Comparison of ENCODE assay signal across 15 cellular contexts in the genomic region with DNA sequence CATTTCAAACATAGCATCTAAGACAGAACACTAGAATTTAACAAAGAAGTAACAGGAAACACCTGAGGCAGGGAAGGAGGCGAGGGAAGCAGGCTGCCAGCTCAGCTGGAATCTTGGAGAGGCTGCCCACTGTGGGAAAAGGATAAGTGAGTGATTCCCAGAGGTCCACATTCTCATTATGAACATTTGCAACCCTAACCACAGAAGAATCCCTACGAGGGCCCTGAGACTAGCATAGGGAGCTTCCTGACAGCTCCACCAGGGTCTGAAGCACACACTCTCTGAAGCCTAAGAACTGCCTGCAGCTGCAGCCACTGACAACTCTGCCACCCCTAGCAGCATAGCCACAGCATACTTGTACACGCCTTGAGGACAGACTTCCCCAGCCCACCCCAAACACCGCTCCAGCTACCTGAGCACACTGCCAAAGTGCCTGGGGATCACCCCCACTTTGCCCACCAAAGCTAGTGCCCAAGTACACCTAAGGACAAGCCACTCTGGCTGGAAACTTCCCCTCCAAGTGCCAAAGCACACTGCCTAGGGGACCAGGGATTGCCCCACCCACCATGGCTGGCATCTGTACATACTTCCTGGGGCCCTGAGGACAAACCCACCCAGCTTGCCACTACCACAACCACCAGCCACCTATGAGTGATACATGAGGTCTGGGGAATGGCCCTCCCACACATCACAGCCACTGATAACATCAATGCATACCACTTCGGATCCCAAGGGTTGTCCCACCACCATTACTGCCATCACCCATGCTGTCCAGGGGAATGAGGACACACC.
DNase-seq lines count a peak whose midpoint lies in the region; ATAC-seq and TF ChIP-seq lines count a peak whose summit lies in the region.
"Had no signal": no experiment of that assay in that cellular context is flagged by ENCODE, and none has a peak within 500 bp of the region (broad histone marks: within the 10 kb centered on the region; RNA-seq: fewer than 3 reads in every experiment).

No MANE protein-coding gene starts in this region.

- no peaks in the 10 kb centered on the region for H3K9me3 ChIP-seq in thymus (ENCODE audit: control insufficient read depth)
- peaks cover 0 to 9% (median 2%) of the 10 kb centered on the region in 4 donors for H3K9me3 ChIP-seq in esophagus muscularis mucosa
- H3K9me3 ChIP-seq: ovary had no signal

- peak; percentile 52 for ATAC-seq in activated naive CD8-positive, alpha-beta T cell treated with anti-CD3 and anti-CD28 coated beads, Interleukin-2, amount 50 U/mL, for 24 hours
- ATAC-seq in activated T-helper 17 cell treated with anti-CD3 and anti-CD28 coated beads, Interleukin-2, amount 50 U/mL, for 72 hours (replicated peaks), result no peak
- ATAC-seq in HG03460 (IDR thresholded peaks at IDR 0.05; ENCODE audit: unreplicated experiment), result no peak

- H3K36me3 ChIP-seq in thymus (ENCODE audit: control insufficient read depth, insufficient read depth) (no peaks in the 10 kb centered on the region), esophagus muscularis mucosa (no peaks in the 10 kb centered on the region)
- H3K36me3 ChIP-seq: ovary had no signal

- H3K9me3 Mint-ChIP-seq in activated naive CD8-positive, alpha-beta T cell treated with anti-CD3 and anti-CD28 coated beads, Interleukin-2, amount 50 U/mL, for 24 hours, result peaks cover 44% of the 10 kb centered on the region
- H3K9me3 Mint-ChIP-seq in activated naive CD8-positive, alpha-beta T cell treated with anti-CD3 and anti-CD28 coated beads for 36 hours, result peaks cover 37% of the 10 kb centered on the region
- peaks cover 3% of the 10 kb centered on the region for H3K9me3 Mint-ChIP-seq in activated T-helper 17 cell treated with anti-CD3 and anti-CD28 coated beads, Interleukin-2, amount 50 U/mL, for 72 hours

- H3K27me3 ChIP-seq in thymus (ENCODE audit: control insufficient read depth, insufficient read depth), result no peaks in the 10 kb centered on the region
- H3K27me3 ChIP-seq in esophagus muscularis mucosa, result no peaks in the 10 kb centered on the region
- H3K27me3 ChIP-seq: ovary, tibial artery had no signal

- DNase-seq in activated naive CD8-positive, alpha-beta T cell treated with anti-CD3 and anti-CD28 coated beads, Interleukin-2, amount 50 U/mL, for 24 hours, result no peak
- DNase-seq in activated naive CD8-positive, alpha-beta T cell treated with anti-CD3 and anti-CD28 coated beads for 36 hours, result no peak
- DNase-seq in hepatic stellate cell (ENCODE audit: low spot score), result peak; percentile 11
- DNase-seq in DMS53 treated with DMSO at 0.1 percent for 48 hours (lab: John Stamatoyannopoulos, UW; ENCODE audit: unreplicated experiment), result no peak
- no peak for DNase-seq in esophagus muscularis mucosa (ENCODE audit: extremely low spot score)
- DNase-seq: activated CD4-positive, alpha-beta T cell treated with anti-CD3 and anti-CD28 coated beads, Interleukin-2, amount 10 ng/mL, durations not matched to agents 7 days and 5 days; DMS79; Kasumi-1; NCI-H1930; ovary; tibial artery had no signal

- intact Hi-C loops in esophagus muscularis mucosa (cut with DNase I), result no loop called here

- WGBS in thymus, result 20% methylated on average over 5 of the region's 5 CpGs
- 83% methylated on average over 3 of the region's 5 CpGs for WGBS in esophagus muscularis mucosa

- H3K27me3 Mint-ChIP-seq in activated naive CD8-positive, alpha-beta T cell treated with anti-CD3 and anti-CD28 coated beads, Interleukin-2, amount 50 U/mL, for 24 hours, result no peaks in the 10 kb centered on the region
- no peaks in the 10 kb centered on the region for H3K27me3 Mint-ChIP-seq in activated naive CD8-positive, alpha-beta T cell treated with anti-CD3 and anti-CD28 coated beads for 36 hours
- no peaks in the 10 kb centered on the region for H3K27me3 Mint-ChIP-seq in activated T-helper 17 cell treated with anti-CD3 and anti-CD28 coated beads, Interleukin-2, amount 50 U/mL, for 72 hours
- H3K27me3 Mint-ChIP-seq: activated CD4-positive, alpha-beta T cell treated with anti-CD3 and anti-CD28 coated beads, Interleukin-2, amount 10 ng/mL, durations not matched to agents 7 days and 5 days had no signal

- no peak for TF ChIP-seq EP300 in esophagus muscularis mucosa (IDR thresholded peaks at IDR 0.05)

- peak overlapping the region; percentile 61 for H3K27ac ChIP-seq in thymus (ENCODE audit: low read depth)
- no peak overlapping the region for H3K27ac ChIP-seq in esophagus muscularis mucosa (replicated peaks in 1 of 4)
- H3K27ac ChIP-seq: ovary, tibial artery had no signal

- TF ChIP-seq CTCF in esophagus muscularis mucosa (IDR thresholded peaks at IDR 0.05), result no peak

- H3K4me3 ChIP-seq in thymus (ENCODE audit: low read length) (peak overlapping the region; percentile 4), esophagus muscularis mucosa (no peak overlapping the region)
- H3K4me3 ChIP-seq: ovary, tibial artery had no signal

- H3K36me3 Mint-ChIP-seq in activated naive CD8-positive, alpha-beta T cell treated with anti-CD3 and anti-CD28 coated beads, Interleukin-2, amount 50 U/mL, for 24 hours (ENCODE audit: low read depth), result peaks cover 68% of the 10 kb centered on the region
- peaks cover 83% of the 10 kb centered on the region for H3K36me3 Mint-ChIP-seq in activated naive CD8-positive, alpha-beta T cell treated with anti-CD3 and anti-CD28 coated beads for 36 hours
- peaks cover 39% of the 10 kb centered on the region for H3K36me3 Mint-ChIP-seq in activated T-helper 17 cell treated with anti-CD3 and anti-CD28 coated beads, Interleukin-2, amount 50 U/mL, for 72 hours (ENCODE audit: low read depth)

- peaks cover 39% of the 10 kb centered on the region for H3K4me1 Mint-ChIP-seq in activated naive CD8-positive, alpha-beta T cell treated with anti-CD3 and anti-CD28 coated beads, Interleukin-2, amount 50 U/mL, for 24 hours
- H3K4me1 Mint-ChIP-seq in activated naive CD8-positive, alpha-beta T cell treated with anti-CD3 and anti-CD28 coated beads for 36 hours, result peaks cover 30% of the 10 kb centered on the region
- H3K4me1 Mint-ChIP-seq in activated T-helper 17 cell treated with anti-CD3 and anti-CD28 coated beads, Interleukin-2, amount 50 U/mL, for 72 hours, result peaks cover 39% of the 10 kb centered on the region

- H3K4me3 Mint-ChIP-seq in activated naive CD8-positive, alpha-beta T cell treated with anti-CD3 and anti-CD28 coated beads, Interleukin-2, amount 50 U/mL, for 24 hours, result no peak overlapping the region
- H3K4me3 Mint-ChIP-seq in activated naive CD8-positive, alpha-beta T cell treated with anti-CD3 and anti-CD28 coated beads for 36 hours, result no peak overlapping the region
- no peak overlapping the region for H3K4me3 Mint-ChIP-seq in activated T-helper 17 cell treated with anti-CD3 and anti-CD28 coated beads, Interleukin-2, amount 50 U/mL, for 72 hours
- H3K4me3 Mint-ChIP-seq: activated CD4-positive, alpha-beta T cell treated with anti-CD3 and anti-CD28 coated beads, Interleukin-2, amount 10 ng/mL, durations not matched to agents 7 days and 5 days had no signal

- peaks cover 8% of the 10 kb centered on the region for H3K4me1 ChIP-seq in thymus (ENCODE audit: control insufficient read depth, insufficient read depth, low read length)
- peaks cover 0 to 10% (median 8%) of the 10 kb centered on the region in 4 donors for H3K4me1 ChIP-seq in esophagus muscularis mucosa

- peak overlapping the region; percentile 13 for H3K27ac Mint-ChIP-seq in activated naive CD8-positive, alpha-beta T cell treated with anti-CD3 and anti-CD28 coated beads, Interleukin-2, amount 50 U/mL, for 24 hours
- H3K27ac Mint-ChIP-seq in activated naive CD8-positive, alpha-beta T cell treated with anti-CD3 and anti-CD28 coated beads for 36 hours, result no peak overlapping the region
- H3K27ac Mint-ChIP-seq in activated T-helper 17 cell treated with anti-CD3 and anti-CD28 coated beads, Interleukin-2, amount 50 U/mL, for 72 hours, result peak overlapping the region; percentile 49
- H3K27ac Mint-ChIP-seq: activated CD4-positive, alpha-beta T cell treated with anti-CD3 and anti-CD28 coated beads, Interleukin-2, amount 10 ng/mL, durations not matched to agents 7 days and 5 days; activated T-helper 2 cell treated with anti-CD3 and anti-CD28 coated beads, Interferon-gamma antibody, Interleukin-2, Interleukin-4, amounts not matched to agents 10 μg/mL and 5 μg/mL and 100 μg/mL, durations not matched to agents 14 hours and 24 hours and 36 hours had no signal

- no peak for TF ChIP-seq POLR2A in esophagus muscularis mucosa (IDR thresholded peaks at IDR 0.05; ENCODE audit: low read depth)
